Comparison of ENCODE assay signal across 23 cellular contexts in genomic region chr16:3155972-3156371, GRCh38. TPM values are rescaled to one million over a fixed set of nuclear protein-coding genes. Genes with fewer than 3 reads are reported as not detected.
DNase-seq lines count a peak whose midpoint lies in the region; ATAC-seq, FAIRE-seq and TF ChIP-seq lines count a peak whose summit lies in the region.
"Had no signal": no experiment of that assay in that cellular context is flagged by ENCODE, and none has a peak within 500 bp of the region (broad histone marks: within the 10 kb centered on the region; RNA-seq: fewer than 3 reads in every experiment).

No MANE protein-coding gene starts in this region.

- H2BK120ac ChIP-seq in neuronal stem cell (ENCODE audit: low read depth, low read length): no peak overlapping the region

- H3K79me2 ChIP-seq in astrocyte (ENCODE audit: insufficient read depth, low read length): no peaks in the 10 kb centered on the region

- H3K36me3 ChIP-seq in HEK293 (ENCODE audit: control insufficient read depth in 2 of 2, insufficient read depth in 1 of 2, low read length in 2 of 2) (no peaks in the 10 kb centered on the region), astrocyte (ENCODE audit: insufficient read depth, low read length) (no peaks in the 10 kb centered on the region), neuronal stem cell (replicated peaks in 1 of 2; ENCODE audit: control insufficient read depth in 2 of 2, insufficient read depth in 2 of 2, low read length in 2 of 2) (no peaks in the 10 kb centered on the region), MG63 (no peaks in the 10 kb centered on the region)
- H3K36me3 ChIP-seq: BE2C, HAP-1 had no signal

- ATAC-seq in CD4-positive, alpha-beta T cell (ENCODE audit: poor library complexity): no peak
- ATAC-seq: GM12878 had no signal

- no peak overlapping the region for H2BK15ac ChIP-seq in neuronal stem cell (ENCODE audit: low read length)

- no peak overlapping the region for H3K4ac ChIP-seq in neuronal stem cell (ENCODE audit: low read length)

- H3K9me3 ChIP-seq in CD4-positive, alpha-beta T cell (ENCODE audit: control insufficient read depth, low read length): peaks cover 19% of the 10 kb centered on the region
- no peaks in the 10 kb centered on the region for H3K9me3 ChIP-seq in HEK293 (ENCODE audit: control insufficient read depth, insufficient read depth, low read depth, low read length)
- H3K9me3 ChIP-seq in astrocyte (ENCODE audit: insufficient read depth, low read depth, low read length): no peaks in the 10 kb centered on the region
- peaks cover 0 to 2% of the 10 kb centered on the region in 2 donors for H3K9me3 ChIP-seq in neuronal stem cell (replicated peaks in 1 of 2; ENCODE audit: control insufficient read depth in 2 of 2, insufficient read depth in 1 of 2, low read depth in 1 of 2, low read length in 2 of 2)
- H3K9me3 ChIP-seq in MG63: no peaks in the 10 kb centered on the region
- H3K9me3 ChIP-seq: BE2C, HAP-1 had no signal

- WGBS in neuronal stem cell (ENCODE audit: extremely low coverage in 2 of 2, insufficient read length in 2 of 2, insufficient replicate concordance in 1 of 2), 2 donors: no CpG with 5 or more reads among the region's 3 CpGs

- H4K20me1 ChIP-seq in astrocyte (ENCODE audit: insufficient read depth, low read length): peaks cover 4% of the 10 kb centered on the region

- H3K4me1 Mint-ChIP-seq in CD4-positive, alpha-beta T cell (ENCODE audit: low read depth): peaks cover 33% of the 10 kb centered on the region
- no peaks in the 10 kb centered on the region for H3K4me1 Mint-ChIP-seq in astrocyte (ENCODE audit: low read depth, unreplicated experiment)

- no peak overlapping the region for H2BK12ac ChIP-seq in neuronal stem cell (ENCODE audit: low read length)

- H3K9ac ChIP-seq in astrocyte (ENCODE audit: low read length) (no peak overlapping the region), neuronal stem cell (ENCODE audit: low read depth, low read length, poor library complexity) (no peak overlapping the region)
- H3K9ac ChIP-seq: GM23248 had no signal

- peak overlapping the region; percentile 65 for H3K23ac ChIP-seq in neuronal stem cell (ENCODE audit: low read depth, low read length, poor library complexity)

- no peak overlapping the region for H2BK5ac ChIP-seq in neuronal stem cell (ENCODE audit: low read length)

- peak overlapping the region; percentile 97 for H3K27ac Mint-ChIP-seq in CD4-positive, alpha-beta T cell
- no peak overlapping the region for H3K27ac Mint-ChIP-seq in astrocyte (ENCODE audit: unreplicated experiment)

- H2AK5ac ChIP-seq in neuronal stem cell (ENCODE audit: low read depth, low read length): no peak overlapping the region

- no peak overlapping the region for H3K18ac ChIP-seq in neuronal stem cell (ENCODE audit: low read length)

- H3K9me3 Mint-ChIP-seq in CD4-positive, alpha-beta T cell: peaks cover 4% of the 10 kb centered on the region
- H3K9me3 Mint-ChIP-seq in astrocyte (ENCODE audit: unreplicated experiment): no peaks in the 10 kb centered on the region

- H2AFZ ChIP-seq in astrocyte (ENCODE audit: low read depth, low read length) (no peak overlapping the region), neuronal stem cell (ENCODE audit: low read length) (no peak overlapping the region)
- H2AFZ ChIP-seq: GM23248 had no signal

- H4K91ac ChIP-seq in neuronal stem cell (ENCODE audit: low read depth, low read length, poor library complexity): no peak overlapping the region

- no peak overlapping the region for H3K4me2 ChIP-seq in astrocyte (ENCODE audit: low read length)
- no peak overlapping the region for H3K4me2 ChIP-seq in neuronal stem cell (ENCODE audit: insufficient read depth, low read length, poor library complexity, severe bottlenecking)

- CTCF ChIA-PET in CD4-positive, alpha-beta T cell (lab: Charles Lee): interaction anchor here (1.2 kb wide), 1 partner anchor 124 kb away, joined by 3 read pairs; no protein-coding TSS in a partner anchor
- CTCF ChIA-PET in HEK293 (lab: Yijun Ruan, JAX): no interaction called here

- POLR2A ChIA-PET in CD4-positive, alpha-beta T cell (lab: Charles Lee): no interaction called here
- POLR2A ChIA-PET in HEK293 (lab: Yijun Ruan, JAX): no interaction called here

- H3K4me1 ChIP-seq in HEK293 (ENCODE audit: control insufficient read depth, insufficient read depth, low read length) (no peaks in the 10 kb centered on the region), astrocyte (ENCODE audit: insufficient read depth, low read length) (peaks cover 8% of the 10 kb centered on the region), neuronal stem cell (ENCODE audit: control insufficient read depth in 2 of 2, insufficient read depth in 1 of 2, low read depth in 1 of 2, low read length in 2 of 2) (peaks cover 7 to 8% of the 10 kb centered on the region in 2 donors)
- H3K4me1 ChIP-seq: BE2C had no signal

- no peak overlapping the region for H3K14ac ChIP-seq in neuronal stem cell (ENCODE audit: low read length)

- no peaks in the 10 kb centered on the region for H3K27me3 ChIP-seq in CD4-positive, alpha-beta T cell (ENCODE audit: control insufficient read depth, insufficient read depth, low read length)
- no peaks in the 10 kb centered on the region for H3K27me3 ChIP-seq in astrocyte (ENCODE audit: insufficient read depth, low read length)
- peaks cover 0 to 15% (median 2%) of the 10 kb centered on the region in 3 experiments for H3K27me3 ChIP-seq in neuronal stem cell (ENCODE audit: control insufficient read depth in 3 of 3, insufficient read depth in 3 of 3, low read depth in 1 of 3, low read length in 3 of 3)
- no peaks in the 10 kb centered on the region for H3K27me3 ChIP-seq in MG63
- H3K27me3 ChIP-seq: BE2C had no signal

- no peaks in the 10 kb centered on the region for H3K79me1 ChIP-seq in neuronal stem cell (ENCODE audit: low read depth, low read length)

- no peak for DNase-seq in CD4-positive, alpha-beta T cell
- no peak for DNase-seq in astrocyte (ENCODE audit: low read depth)
- DNase-seq in neuronal stem cell (ENCODE audit: low spot score): no peak
- no peak for DNase-seq in MG63
- DNase-seq in stimulated activated CD4-positive, alpha-beta T cell treated with anti-CD3 and anti-CD28 coated beads, Interleukin-2, amount 100 ng/mL, for 24 hours: no peak
- no peak for DNase-seq in NCI-H1105 treated with DMSO at 0.1 percent for 48 hours (lab: John Stamatoyannopoulos, UW)
- DNase-seq: ACHN; BE2C; C1 segment of cervical spinal cord; Calu3; CD4-positive, alpha-beta memory T cell; DMS79 treated with DMSO at 0.1 percent for 48 hours; GM23248; IMR-90; KBM-7 had no signal

- TF ChIP-seq CTCF in CD4-positive, alpha-beta T cell (IDR thresholded peaks at IDR 0.05): no peak
- TF ChIP-seq CTCF in HEK293 (tag by site-specific recombination; IDR thresholded peaks at IDR 0.05) (no peak), astrocyte (IDR thresholded peaks at IDR 0.05; ENCODE audit: insufficient read depth, low read depth, low read length) (no peak)

- H3K4me3 ChIP-seq in HEK293 (ENCODE audit: low read depth, low read length) (no peak overlapping the region), astrocyte (ENCODE audit: insufficient read depth, low read depth, low read length) (no peak overlapping the region), neuronal stem cell (ENCODE audit: low read length in 2 of 2) (no peak overlapping the region), MG63 (no peak overlapping the region)
- H3K4me3 ChIP-seq: GM12878, GM23248 had no signal

- FAIRE-seq in astrocyte (lab: Jason Lieb, UNC): no peak
- FAIRE-seq: A204.1, GM12878, GM19239 had no signal

- no peak overlapping the region for H3K27ac ChIP-seq in CD4-positive, alpha-beta T cell (ENCODE audit: low read depth, low read length)
- H3K27ac ChIP-seq in HEK293 (ENCODE audit: extremely low read depth, low read depth, low read length) (no peak overlapping the region), astrocyte (ENCODE audit: low read depth, low read length) (no peak overlapping the region), neuronal stem cell (replicated peaks; ENCODE audit: low read length) (no peak overlapping the region)
- H3K27ac ChIP-seq: GM23248, HL-60 had no signal

- H3K27me3 Mint-ChIP-seq in CD4-positive, alpha-beta T cell: peaks cover 19% of the 10 kb centered on the region
- no peaks in the 10 kb centered on the region for H3K27me3 Mint-ChIP-seq in astrocyte (ENCODE audit: low read depth, unreplicated experiment)

- peaks cover 41% of the 10 kb centered on the region for H3K36me3 Mint-ChIP-seq in CD4-positive, alpha-beta T cell (ENCODE audit: low read depth)
- H3K36me3 Mint-ChIP-seq in astrocyte (ENCODE audit: low read depth, unreplicated experiment): no peaks in the 10 kb centered on the region

- intact Hi-C loops in CD4-positive, alpha-beta T cell (cut with DNase I, micrococcal nuclease): loop anchor here in 1 of 2 experiments (5.0 to 10.0 kb wide), 2 partner anchors 106 to 289 kb away; partner anchors contain the start of genes NAA60 and ZNF597

- H3K4me3 Mint-ChIP-seq in CD4-positive, alpha-beta T cell: peak overlapping the region; percentile 65
- peak overlapping the region; percentile 34 for H3K4me3 Mint-ChIP-seq in astrocyte (ENCODE audit: unreplicated experiment)

- no peak overlapping the region for H4K8ac ChIP-seq in neuronal stem cell (ENCODE audit: low read depth, low read length)

RNA-seq across cellular contexts. Expression of gene ZNF213, which starts 21.1 kb away (rescaled TPM):
- 1 to 10 TPM; 1.6 to 2.2 TPM for total RNA-seq in CD4-positive, alpha-beta T cell
- 11.3 and 12.0 TPM in 2 replicates for total RNA-seq in astrocyte
- 8.2 TPM for polyA plus RNA-seq in neuronal stem cell (2013, experiment 1 of 2)
- polyA plus RNA-seq in neuronal stem cell (2013, experiment 2 of 2): 7.9 TPM
- 2.8 and 11.9 TPM in 2 replicates for total RNA-seq in MG63 (2014; rRNA removed; shearing (Covaris generic); ENCODE audit: low replicate concordance)

RNA-seq across cellular contexts. Expression of gene OR1F1, which starts 32.0 kb away (rescaled TPM):
- not detected for total RNA-seq in CD4-positive, alpha-beta T cell
- 0.32 TPM in 1 of 2 replicates, not detected in the other for total RNA-seq in astrocyte
- 0.21 TPM for polyA plus RNA-seq in neuronal stem cell (2013, experiment 1 of 2)
- 0.10 TPM for polyA plus RNA-seq in neuronal stem cell (2013, experiment 2 of 2)
- total RNA-seq in MG63 (2014; rRNA removed; shearing (Covaris generic); ENCODE audit: low replicate concordance): not detected in 2 replicates
- total RNA-seq: GM12878, GM23248, HT1080, IMR-90 had no signal
- polyA plus RNA-seq: CD4-positive, alpha-beta memory T cell; GM23248 had no signal

RNA-seq across cellular contexts. Expression of gene ZNF205, which starts 43.6 kb away (rescaled TPM):
- not detected for total RNA-seq in CD4-positive, alpha-beta T cell
- total RNA-seq in astrocyte: 13.2 and 15.4 TPM in 2 replicates
- 10.4 TPM for polyA plus RNA-seq in neuronal stem cell (2013, experiment 1 of 2)
- polyA plus RNA-seq in neuronal stem cell (2013, experiment 2 of 2): 9.9 TPM
- 15.5 and 22.6 TPM in 2 replicates for total RNA-seq in MG63 (2014; rRNA removed; shearing (Covaris generic); ENCODE audit: low replicate concordance)
- total RNA-seq: CD4-positive, alpha-beta memory T cell had no signal

RNA-seq across cellular contexts. Expression of gene ZSCAN10, which starts 56.9 kb away (rescaled TPM):
- total RNA-seq in CD4-positive, alpha-beta T cell: under 1 TPM; 0.36 to 0.56 TPM
- total RNA-seq in astrocyte: 0.22 and 0.25 TPM in 2 replicates
- 1.1 TPM for polyA plus RNA-seq in neuronal stem cell (2013, experiment 1 of 2)
- 1.1 TPM for polyA plus RNA-seq in neuronal stem cell (2013, experiment 2 of 2)
- total RNA-seq in MG63 (2014; rRNA removed; shearing (Covaris generic); ENCODE audit: low replicate concordance): not detected in 2 replicates
- total RNA-seq: Calu3, GM23248, H4, HT1080, IMR-90 had no signal
- polyA plus RNA-seq: CD4-positive, alpha-beta memory T cell; IMR-90 had no signal

Comparison
In these comparisons a context has a peak if more than half of its experiments do, and no peak if none do; other contexts are left out.
1. RNA of gene ZNF205, which starts 43.6 kb away (total RNA-seq): 15.5 to 22.6 TPM in MG63 and 13.2 to 15.4 TPM in astrocyte; not detected in CD4-positive, alpha-beta T cell; every median in the first group is over 10 times any median in the second.